In genomic region chr19:45505996-45506245, GRCh38 we compare ENCODE assay signal across 8 cellular contexts. TPM values are rescaled to one million over a fixed set of nuclear protein-coding genes. Genes with fewer than 3 reads are reported as not detected.
DNase-seq lines count a peak whose midpoint lies in the region; ATAC-seq and TF ChIP-seq lines count a peak whose summit lies in the region.

No MANE protein-coding gene starts in this region.

- H3K4me1 Mint-ChIP-seq in activated CD4-positive, alpha-beta T cell treated with anti-CD3 and anti-CD28 coated beads, Interleukin-2, amount 10 ng/mL, durations not matched to agents 24 days and 14 days: peaks cover 36% of the 10 kb centered on the region

- DNase-seq in activated CD4-positive, alpha-beta T cell treated with anti-CD3 and anti-CD28 coated beads, Interleukin-2, amount 10 ng/mL, durations not matched to agents 24 days and 14 days: no peak
- DNase-seq in activated CD4-positive, alpha-beta T cell treated with anti-CD3 and anti-CD28 coated beads for 48 hours: no peak
- no peak for DNase-seq in kidney epithelial cell (ENCODE audit: low read depth)
- no peak for DNase-seq in suprapubic skin (ENCODE audit: low spot score in 2 of 2)
- no peak for DNase-seq in HK-2 (ENCODE audit: unreplicated experiment)
- no peak for DNase-seq in hippocampal formation (lab: John Stamatoyannopoulos, UW)

- H3K4me1 ChIP-seq in suprapubic skin: peaks cover 38% of the 10 kb centered on the region

- H3K4me3 ChIP-seq in kidney epithelial cell (ENCODE audit: low read depth, low read length) (peak overlapping the region; percentile 85), suprapubic skin (peak overlapping the region; percentile 93)

- no peak for ATAC-seq in GM18909 (IDR thresholded peaks at IDR 0.05; ENCODE audit: poor library complexity, unreplicated experiment)

- H3K27ac ChIP-seq in adipose tissue (ENCODE audit: low read depth, low read length): peak overlapping the region; percentile 70
- H3K27ac ChIP-seq in suprapubic skin: peak overlapping the region; percentile 91

- peak overlapping the region; percentile 97 for H3K27ac Mint-ChIP-seq in activated CD4-positive, alpha-beta T cell treated with anti-CD3 and anti-CD28 coated beads, Interleukin-2, amount 10 ng/mL, durations not matched to agents 24 days and 14 days

- H3K9me3 ChIP-seq in suprapubic skin: no peaks in the 10 kb centered on the region

- intact Hi-C loops in activated CD4-positive, alpha-beta T cell treated with anti-CD3 and anti-CD28 coated beads, Interleukin-2, amount 10 ng/mL, durations not matched to agents 24 days and 14 days (cut with micrococcal nuclease): loop anchor here (1.0 to 2.0 kb wide), 5 partner anchors 9 to 171 kb away; partner anchors contain the start of gene RTN2

- H3K9me3 Mint-ChIP-seq in activated CD4-positive, alpha-beta T cell treated with anti-CD3 and anti-CD28 coated beads, Interleukin-2, amount 10 ng/mL, durations not matched to agents 24 days and 14 days: no peaks in the 10 kb centered on the region

- TF ChIP-seq CTCF in kidney epithelial cell (IDR thresholded peaks at IDR 0.05; ENCODE audit: insufficient read depth, low read length, poor library complexity, severe bottlenecking) (no peak), suprapubic skin (IDR thresholded peaks at IDR 0.05) (no peak)

- H3K36me3 ChIP-seq in kidney epithelial cell (ENCODE audit: control insufficient read depth, insufficient read depth, low read length) (no peaks in the 10 kb centered on the region), suprapubic skin (no peaks in the 10 kb centered on the region)

- TF ChIP-seq EP300 in suprapubic skin (IDR thresholded peaks at IDR 0.05): no peak

- H3K4me3 Mint-ChIP-seq in activated CD4-positive, alpha-beta T cell treated with anti-CD3 and anti-CD28 coated beads, Interleukin-2, amount 10 ng/mL, durations not matched to agents 24 days and 14 days: peak overlapping the region; percentile 92

- H3K27me3 Mint-ChIP-seq in activated CD4-positive, alpha-beta T cell treated with anti-CD3 and anti-CD28 coated beads, Interleukin-2, amount 10 ng/mL, durations not matched to agents 24 days and 14 days: no peaks in the 10 kb centered on the region

- H3K27me3 ChIP-seq in kidney epithelial cell (ENCODE audit: control insufficient read depth, insufficient read depth, low read length) (no peaks in the 10 kb centered on the region), suprapubic skin (no peaks in the 10 kb centered on the region)

- no peak for TF ChIP-seq POLR2A in suprapubic skin (IDR thresholded peaks at IDR 0.05)

- peaks cover 18% of the 10 kb centered on the region for H3K36me3 Mint-ChIP-seq in activated CD4-positive, alpha-beta T cell treated with anti-CD3 and anti-CD28 coated beads, Interleukin-2, amount 10 ng/mL, durations not matched to agents 24 days and 14 days (ENCODE audit: low read depth)

- WGBS in adipose tissue, 3 donors: 49 to 68% (median 65%) methylated on average over 5 of the region's 5 CpGs
- WGBS in suprapubic skin: 46% methylated on average over 5 of the region's 5 CpGs

RNA-seq across cellular contexts. Expression of gene VASP, which starts 1.4 kb away (rescaled TPM):
- total RNA-seq in activated CD4-positive, alpha-beta T cell treated with anti-CD3 and anti-CD28 coated beads, Interleukin-2, amount 10 ng/mL, durations not matched to agents 24 days and 14 days: 215 and 219 TPM in 2 replicates
- 10 to 100 TPM; 14.9 to 93.0 (median 78.0) TPM for polyA plus RNA-seq in adipose tissue
- 228 and 248 TPM in 2 replicates for total RNA-seq in kidney epithelial cell
- 10 to 100 TPM; 34.8 to 51.3 (median 43.6) TPM for total RNA-seq in suprapubic skin

RNA-seq across cellular contexts. Expression of gene PPM1N, which starts 7.7 kb away (rescaled TPM):
- 1.3 and 1.9 TPM in 2 replicates for total RNA-seq in activated CD4-positive, alpha-beta T cell treated with anti-CD3 and anti-CD28 coated beads, Interleukin-2, amount 10 ng/mL, durations not matched to agents 24 days and 14 days
- polyA plus RNA-seq in adipose tissue: 1 to 10 TPM in 1 of 3 donors, under 1 TPM in 2; 0.62 to 3.7 (median 0.71) TPM
- 0.48 TPM in 1 of 2 replicates, not detected in the other for total RNA-seq in kidney epithelial cell
- total RNA-seq in suprapubic skin: 1 to 10 TPM; 2.9 to 6.3 (median 5.6) TPM

RNA-seq across cellular contexts. Expression of gene RTN2, which starts 9.1 kb away (rescaled TPM):
- total RNA-seq in activated CD4-positive, alpha-beta T cell treated with anti-CD3 and anti-CD28 coated beads, Interleukin-2, amount 10 ng/mL, durations not matched to agents 24 days and 14 days: 2.6 and 2.8 TPM in 2 replicates
- 1 to 10 TPM; 4.9 to 7.6 (median 6.4) TPM for polyA plus RNA-seq in adipose tissue
- 13.4 and 18.5 TPM in 2 replicates for total RNA-seq in kidney epithelial cell
- 10 to 100 TPM in 2 of 4 donors, 1 to 10 TPM in 2; 5.4 to 12.2 (median 10.7) TPM for total RNA-seq in suprapubic skin

RNA-seq across cellular contexts. Expression of gene FOSB, which starts 38.1 kb away (rescaled TPM):
- total RNA-seq in activated CD4-positive, alpha-beta T cell treated with anti-CD3 and anti-CD28 coated beads, Interleukin-2, amount 10 ng/mL, durations not matched to agents 24 days and 14 days: 11.3 TPM in 2 replicates
- polyA plus RNA-seq in adipose tissue: 100 to 1,000 TPM in 2 of 3 donors, 10 to 100 TPM in 1; 11.9 to 650 (median 341) TPM
- total RNA-seq in kidney epithelial cell (1.6 and 5.3 TPM in 2 replicates), suprapubic skin (100 to 1,000 TPM; 326 to 676 (median 518) TPM)
